ENCODE assay signal across 11 cellular contexts in genomic region chr1:180352021-180352420, GRCh38.
"Had no signal": no experiment of that assay in that cellular context is flagged by ENCODE, and none has a peak within 500 bp of the region (broad histone marks: within the 10 kb centered on the region; RNA-seq: fewer than 3 reads in every experiment).

No MANE protein-coding gene starts in this region.

- H3K27ac ChIP-seq: GM23248 had no signal

- H3K9me3 ChIP-seq: HAP-1 had no signal

- H3K9ac ChIP-seq: GM23248 had no signal

- H2AFZ ChIP-seq: GM23248, GM23338 had no signal

- H3K9me3 Mint-ChIP-seq: GM23338, H9, HFFc6 had no signal

- FAIRE-seq: H1, H54 had no signal

- H3K4me3 ChIP-seq: GM23248, GM23338, HAP-1 had no signal

- DNase-seq: GM23248, GOT3, H7, H9, HCEC 1CT, HFFc6 had no signal

- H3K27ac Mint-ChIP-seq: GM23338, H9, HFFc6 had no signal

- ATAC-seq: GM23338, HCT116 had no signal

- H3K4me2 ChIP-seq: GM23338 had no signal

- H3K4me3 Mint-ChIP-seq: GM23338, H9, HFFc6 had no signal

- H3K36me3 ChIP-seq: HAP-1 had no signal
